9 cellular contexts compared by ENCODE assay signal in genomic region chr15:22494466-22495113, GRCh38. TPM values are rescaled to one million over a fixed set of nuclear protein-coding genes. Genes with fewer than 3 reads are reported as not detected.
DNase-seq lines count a peak whose midpoint lies in the region; ATAC-seq, FAIRE-seq and TF ChIP-seq lines count a peak whose summit lies in the region.
"Not testable (repeated sequence)": the region's sequence is repeated elsewhere in the genome, so short reads cannot be mapped to it uniquely, and the experiment has no call there.
"Had no signal": no experiment of that assay in that cellular context is flagged by ENCODE, and none has a peak within 500 bp of the region (broad histone marks: within the 10 kb centered on the region; RNA-seq: fewer than 3 reads in every experiment).

No MANE protein-coding gene starts in this region.

- CTCF ChIA-PET in GM12878 (lab: Yijun Ruan, JAX): not testable (repeated sequence)

- H3K4me1 Mint-ChIP-seq in mesothelial cell of epicardium: not testable (repeated sequence)

- H3K4me3 ChIP-seq in NB4 (ENCODE audit: low read depth, low read length): not testable (repeated sequence)
- H3K4me3 ChIP-seq in GM12878 (0 out of 2 replicates have a peak overlapping the region, but pooled peaks have one; percentile 47), gastroesophageal sphincter (peak overlapping the region; percentile 37 to 48), skin epidermis (peak overlapping the region in 5 of 7 experiments; percentile 30 to 51 (median 32)), tibial nerve (peak overlapping the region; percentile 24 to 54 (median 40))

- not testable (repeated sequence) for H3K27ac Mint-ChIP-seq in mesothelial cell of epicardium

- TF ChIP-seq EP300 in GM12878 (IDR thresholded peaks at IDR 0.05; ENCODE audit: borderline replicate concordance in 1 of 2, control insufficient read depth in 1 of 2, low read depth in 2 of 2, low read length in 2 of 2); gastroesophageal sphincter (IDR thresholded peaks at IDR 0.05); tibial nerve (IDR thresholded peaks at IDR 0.05): not testable (repeated sequence)

- H3K9me3 Mint-ChIP-seq in mesothelial cell of epicardium: not testable (repeated sequence)

- not testable (repeated sequence) for H3K27me3 Mint-ChIP-seq in mesothelial cell of epicardium (ENCODE audit: low read depth)

- TF ChIP-seq RAD21 in GM12878 (IDR thresholded peaks at IDR 0.05; ENCODE audit: insufficient read depth, low read depth, low read length): not testable (repeated sequence)

- not testable (repeated sequence) for TF ChIP-seq CTCF in NB4 (IDR thresholded peaks at IDR 0.05; ENCODE audit: low read depth, low read length); mesothelial cell of epicardium (IDR thresholded peaks at IDR 0.05; ENCODE audit: unreplicated experiment); tibial nerve (IDR thresholded peaks at IDR 0.05)
- TF ChIP-seq CTCF in GM12878 (IDR thresholded peaks at IDR 0.05 in 2 of 3, conservative IDR thresholded peaks at IDR 0.05 in 1 of 3; ENCODE audit: control insufficient read depth in 2 of 3, extremely low read depth in 1 of 3, insufficient read depth in 1 of 3, low read depth in 3 of 3, low read length in 3 of 3) (0 out of 6 replicates have a peak, but pooled peaks of 2 of the 3 experiments have one; percentile 3 to 8), gastroesophageal sphincter (IDR thresholded peaks at IDR 0.05) (peak in 1 of 4 experiments; percentile 14)

- BruUV-seq in GM12878 (replicated peaks; lab: Mats Ljungman, UMichigan): not testable (repeated sequence)

- RAD21 ChIA-PET in GM12878 (lab: Charles Lee; ENCODE audit: unreplicated experiment): not testable (repeated sequence)

- not testable (repeated sequence) for H4K20me1 ChIP-seq in GM12878 (ENCODE audit: control insufficient read depth, insufficient read depth)

- peak overlapping the region; percentile 71 for H2AFZ ChIP-seq in GM12878 (ENCODE audit: control insufficient read depth, low read depth, low read length)

- no CpG with 5 or more reads among the region's 88 CpGs for WGBS in GM12878 (ENCODE audit: insufficient coverage, insufficient replicate concordance, low lambda C conversion rate, missing lambda C conversion rate)
- no CpG with 5 or more reads among the region's 88 CpGs for WGBS in gastroesophageal sphincter (ENCODE audit: low coverage in 1 of 2), 2 donors
- 0% methylated on average over 5 of the region's 88 CpGs; no CpG with 5 or more reads in 1 of the 2 donors for WGBS in tibial nerve, 2 donors

- not testable (repeated sequence) for FAIRE-seq in GM12878 (lab: Jason Lieb, UNC)

- ATAC-seq in GM12878, gastroesophageal sphincter: not testable (repeated sequence)

- not testable (repeated sequence) for H3K27me3 ChIP-seq in GM12878 (replicated peaks in 1 of 2; ENCODE audit: control insufficient read depth in 2 of 2, insufficient read depth in 2 of 2, low read length in 1 of 2); gastroesophageal sphincter; tibial nerve

- in situ Hi-C loops in GM12878 (cut with MboI): not testable (repeated sequence)

- H3K36me3 Mint-ChIP-seq in mesothelial cell of epicardium: not testable (repeated sequence)

- not testable (repeated sequence) for H3K27ac ChIP-seq in GM12878 (ENCODE audit: control insufficient read depth, insufficient read depth)
- H3K27ac ChIP-seq in gastroesophageal sphincter (peak overlapping the region; percentile 8 to 73 (median 66)), skin epidermis (peak overlapping the region in 4 of 21 experiments; percentile 32 to 72 (median 64)), tibial nerve (peak overlapping the region in 1 of 4 donors; percentile 55)

- not testable (repeated sequence) for TF ChIP-seq POLR2A in NB4 (IDR thresholded peaks at IDR 0.05; ENCODE audit: extremely low read depth, insufficient read length); GM12878 (IDR thresholded peaks at IDR 0.05; ENCODE audit: low read depth, low read length); gastroesophageal sphincter (IDR thresholded peaks at IDR 0.05); tibial nerve (IDR thresholded peaks at IDR 0.05)

- not testable (repeated sequence) for H3K36me3 ChIP-seq in GM12878 (ENCODE audit: control insufficient read depth in 2 of 2, insufficient read depth in 2 of 2, low read length in 1 of 2); gastroesophageal sphincter; tibial nerve

- peak overlapping the region; percentile 61 for H3K4me3 Mint-ChIP-seq in mesothelial cell of epicardium

- H3K4me2 ChIP-seq in GM12878 (ENCODE audit: control insufficient read depth, insufficient read depth): not testable (repeated sequence)

- POLR2A ChIA-PET in GM12878 (lab: Charles Lee): not testable (repeated sequence)

- peak; percentile 48 for DNase-seq in EL
- peak; percentile 54 for DNase-seq in NB4 (ENCODE audit: low read depth)
- DNase-seq in activated CD4-positive, alpha-beta T cell treated with anti-CD3 and anti-CD28 coated beads, Interleukin-2, amount 50 U/mL, for 24 hours (ENCODE audit: low read depth in 1 of 2, low spot score in 1 of 2): peak; percentile 0 to 1
- DNase-seq in GM12878 (ENCODE audit: low read depth, low spot score): peak; percentile 0
- DNase-seq in mesothelial cell of epicardium (ENCODE audit: low spot score in 2 of 2, unreplicated experiment in 2 of 2): peak; percentile 19 to 58
- peak; percentile 39 to 47 for DNase-seq in tibial nerve (ENCODE audit: low spot score in 2 of 2)

- not testable (repeated sequence) for H3K9me3 ChIP-seq in GM12878 (replicated peaks; ENCODE audit: control insufficient read depth, insufficient read depth, low read length); gastroesophageal sphincter; tibial nerve

- H3K4me1 ChIP-seq in GM12878 (ENCODE audit: control insufficient read depth, insufficient read depth, low read length); gastroesophageal sphincter; tibial nerve: not testable (repeated sequence)

- H3K79me2 ChIP-seq in GM12878 (ENCODE audit: control insufficient read depth, insufficient read depth, low read length): not testable (repeated sequence)

- SMC1A ChIA-PET in GM12878 (lab: Charles Lee; ENCODE audit: uncharacterized antibody, unreplicated experiment): not testable (repeated sequence)

- not testable (repeated sequence) for H3K9ac ChIP-seq in GM12878 (ENCODE audit: control insufficient read depth, insufficient read depth, low read length)

- intact Hi-C loops in GM12878 (cut with micrococcal nuclease; ENCODE audit: unreplicated experiment): not testable (repeated sequence)

TF ChIP-seq in GM12878, 131 proteins besides CTCF, POLR2A, EP300 and RAD21:
- TF ChIP-seq EED (IDR thresholded peaks at IDR 0.05; ENCODE audit: low read depth): peak; percentile 46; the same call in 1 of the 2 replicates

RNA-seq across cellular contexts. Expression of gene GOLGA6L22, which starts 35.9 kb away (rescaled TPM):
- total RNA-seq in GM12878 (2013; cell fraction: nucleolus; rRNA removed): not detected in 2 replicates
- total RNA-seq in GM12878 (2014; rRNA removed): not detected in 2 replicates
- total RNA-seq in GM12878 (2014; rRNA removed; fragmentation: Illumina TruSeq; extraction: Trizol): not detected in 2 replicates
- not detected in 2 replicates for total RNA-seq in GM12878 (2021)
- polyA plus RNA-seq in GM12878 (2011; ENCODE audit: low read depth): not detected
- polyA plus RNA-seq in GM12878 (2011; rRNA removed): not detected in 2 replicates
- not detected in 2 replicates for polyA plus RNA-seq in GM12878 (2011; cell fraction: cytosol; rRNA removed)
- not detected in 2 replicates for polyA plus RNA-seq in GM12878 (2011; cell fraction: nucleus; rRNA removed)
- polyA plus RNA-seq in GM12878 (2012): not detected in 2 replicates
- not detected in 2 replicates for polyA plus RNA-seq in GM12878 (2014; fragmentation: Illumina TruSeq; extraction: Trizol)
- not detected for polyA plus RNA-seq in GM12878 (2014; fragmentation: Nextera tagmentation; extraction: Ambion mirVana)
- not detected in 2 replicates for polyA plus RNA-seq in GM12878 (2014; rRNA removed)
- not detected for polyA plus RNA-seq in GM12878 (2016; fragmentation: Nextera tagmentation; extraction: Ambion mirVana)
- not detected in 2 replicates for polyA minus RNA-seq in GM12878 (2011; rRNA and poly(A)+ RNA removed)
- polyA minus RNA-seq in GM12878 (2011; cell fraction: cytosol; rRNA and poly(A)+ RNA removed): not detected in 2 replicates
- polyA minus RNA-seq in GM12878 (2011; cell fraction: nucleus; rRNA and poly(A)+ RNA removed): not detected in 2 replicates
- under 1 TPM in 1 of 4 donors, not detected in 3; 0.08 TPM for total RNA-seq in gastroesophageal sphincter
- not detected in 3 replicates for total RNA-seq in mesothelial cell of epicardium
- total RNA-seq in tibial nerve: not detected
- total RNA-seq: RPMI7951 had no signal

Comparison
In these comparisons a context has a peak if more than half of its experiments do, and no peak if none do; other contexts are left out.
1. DNase-seq: peak in every context shown above with its lines; median percentile 54 in NB4; 48 in EL; 43 in tibial nerve; 38 in mesothelial cell of epicardium; 0 in activated CD4-positive, alpha-beta T cell treated with anti-CD3 and anti-CD28 coated beads, Interleukin-2, amount 50 U/mL, for 24 hours; 0 in GM12878.